In the genomic region with DNA sequence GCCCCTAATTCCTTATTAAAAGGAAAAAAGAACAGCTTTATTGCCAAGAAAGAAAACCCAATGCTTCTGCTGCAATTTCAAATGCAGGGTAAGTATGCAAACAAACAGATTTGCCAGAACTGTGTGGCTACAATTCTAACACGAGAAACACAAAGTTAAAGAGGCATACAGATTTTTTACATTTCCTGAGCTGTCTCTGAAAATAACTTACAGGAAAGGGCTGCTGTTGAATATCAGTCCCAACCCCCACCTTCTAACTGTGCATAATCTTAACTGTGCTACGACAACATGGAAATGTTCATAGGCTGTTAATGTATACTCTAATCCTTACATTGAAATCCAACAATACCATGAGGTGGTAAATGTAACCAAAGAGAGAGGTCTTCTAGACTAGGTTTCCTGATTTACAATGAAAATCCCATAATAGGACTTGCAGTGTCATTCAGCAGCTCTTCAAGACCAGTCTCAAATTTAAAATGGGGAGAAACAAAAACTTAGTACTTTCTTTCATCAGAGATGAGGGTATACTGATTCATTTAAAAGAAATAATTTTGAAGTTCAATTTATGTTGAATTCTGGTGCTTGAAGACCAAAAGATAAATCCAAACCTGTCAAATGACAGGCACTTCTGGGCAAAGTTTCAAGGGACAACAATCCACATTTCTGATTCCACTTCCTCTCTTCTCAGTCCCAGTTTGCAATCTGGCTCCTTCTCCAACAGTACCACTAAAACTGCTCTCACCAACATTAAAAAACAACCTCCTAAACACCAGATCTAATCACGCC, we compare ENCODE assay signal across 11 cellular contexts. TPM values are rescaled to one million over a fixed set of nuclear protein-coding genes. Genes with fewer than 3 reads are reported as not detected.
DNase-seq lines count a peak whose midpoint lies in the region; ATAC-seq and TF ChIP-seq lines count a peak whose summit lies in the region.
"Had no signal": no experiment of that assay in that cellular context is flagged by ENCODE, and none has a peak within 500 bp of the region (broad histone marks: within the 10 kb centered on the region; RNA-seq: fewer than 3 reads in every experiment).

No MANE protein-coding gene starts in this region.

- H4K20me1 ChIP-seq in BLaER1 (no peaks in the 10 kb centered on the region), Karpas-422 (ENCODE audit: insufficient read depth, low read depth, low read length) (no peaks in the 10 kb centered on the region)

- H3K4me2 ChIP-seq in BLaER1 (peak overlapping the region; percentile 87), Karpas-422 (ENCODE audit: low read depth, low read length, poor library complexity, severe bottlenecking) (peak overlapping the region; percentile 45)

- H3K4me3 ChIP-seq in BLaER1 = peak overlapping the region; percentile 55
- H3K4me3 ChIP-seq in Karpas-422 (ENCODE audit: low read length) = no peak overlapping the region
- H3K4me3 ChIP-seq: lung had no signal

- no peak overlapping the region for H3K4me3 Mint-ChIP-seq in nephron
- H3K4me3 Mint-ChIP-seq: CD4-positive, alpha-beta T cell had no signal

- no peak overlapping the region for H2AFZ ChIP-seq in Karpas-422 (ENCODE audit: low read length)

- peak overlapping the region; percentile 83 for H3K27ac ChIP-seq in BLaER1
- H3K27ac ChIP-seq in Karpas-422 (ENCODE audit: low read length) = peak overlapping the region; percentile 69

- no peak for TF ChIP-seq CTCF in nephron (IDR thresholded peaks at IDR 0.05; ENCODE audit: unreplicated experiment in 3 of 3)

- no peaks in the 10 kb centered on the region for H3K9me2 ChIP-seq in Karpas-422 (replicated peaks; ENCODE audit: insufficient read depth, low read length)

- H3K9ac ChIP-seq in BLaER1 = peak overlapping the region; percentile 61
- H3K9ac ChIP-seq in Karpas-422 (ENCODE audit: low read length) = no peak overlapping the region

- H3K9me3 Mint-ChIP-seq in nephron = no peaks in the 10 kb centered on the region
- H3K9me3 Mint-ChIP-seq: CD4-positive, alpha-beta T cell had no signal

- H3K79me2 ChIP-seq in Karpas-422 (ENCODE audit: low read length) = peaks cover 98% of the 10 kb centered on the region

- no peaks in the 10 kb centered on the region for H3K27me3 ChIP-seq in BLaER1
- H3K27me3 ChIP-seq in Karpas-422 (ENCODE audit: low read length) = no peaks in the 10 kb centered on the region

- ATAC-seq in HG03139 (IDR thresholded peaks at IDR 0.05; ENCODE audit: unreplicated experiment) (no peak), GM21528 (IDR thresholded peaks at IDR 0.05; ENCODE audit: low FRiP score, unreplicated experiment) (no peak)

- H3K9me3 ChIP-seq in BLaER1 (no peaks in the 10 kb centered on the region), Karpas-422 (ENCODE audit: low read length) (no peaks in the 10 kb centered on the region)

- H3K4me1 Mint-ChIP-seq in nephron = peaks cover 60% of the 10 kb centered on the region

- H3K4me1 ChIP-seq in BLaER1 (peaks cover 53% of the 10 kb centered on the region), Karpas-422 (ENCODE audit: low read length) (peaks cover 79% of the 10 kb centered on the region)

- H3K36me3 ChIP-seq in BLaER1 = 0 out of 2 replicates have a peak, but pooled peaks cover 2% of the 10 kb centered on the region
- peaks cover 39% of the 10 kb centered on the region for H3K36me3 ChIP-seq in Karpas-422 (ENCODE audit: insufficient read depth, low read length)

- no peak for DNase-seq in Karpas-422
- peak; percentile 62 for DNase-seq in dermis blood vessel endothelial cell
- no peak for DNase-seq in DMS79 treated with DMSO at 0.1 percent for 48 hours (lab: John Stamatoyannopoulos, UW)
- no peak for DNase-seq in NCI-H128 (lab: John Stamatoyannopoulos, UW; ENCODE audit: unreplicated experiment)
- DNase-seq: activated CD8-positive, alpha-beta memory T cell treated with anti-CD3 and anti-CD28 coated beads, Interleukin-2, amount 50 U/mL, for 4 hours; CD4-positive, alpha-beta T cell had no signal

- H3K27me3 Mint-ChIP-seq in nephron (ENCODE audit: low read depth) = no peaks in the 10 kb centered on the region
- H3K27me3 Mint-ChIP-seq: CD4-positive, alpha-beta T cell had no signal

- H3K27ac Mint-ChIP-seq in nephron = peak overlapping the region; percentile 71 to 92 (median 89)
- H3K27ac Mint-ChIP-seq: CD4-positive, alpha-beta T cell had no signal

- peaks cover 24% of the 10 kb centered on the region for H3K36me3 Mint-ChIP-seq in nephron (ENCODE audit: low read depth)

RNA-seq across cellular contexts. Expression of gene FGD6, which starts 14.4 kb away (rescaled TPM):
- total RNA-seq in Karpas-422 (2014; rRNA removed; shearing (Covaris generic); ENCODE audit: low replicate concordance) = 42.2 and 42.5 TPM in 2 replicates
- total RNA-seq in dermis blood vessel endothelial cell = 19.6 and 27.0 TPM in 2 replicates

RNA-seq across cellular contexts. Expression of gene VEZT, which starts 14.7 kb away (rescaled TPM):
- total RNA-seq in Karpas-422 (2014; rRNA removed; shearing (Covaris generic); ENCODE audit: low replicate concordance) = 85.9 and 169 TPM in 2 replicates
- total RNA-seq in dermis blood vessel endothelial cell = 96.7 and 134 TPM in 2 replicates
